Comparison of ENCODE assay signal across 29 cellular contexts in genomic region chr1:83546863-83547262, GRCh38.
DNase-seq lines count a peak whose midpoint lies in the region; ATAC-seq and TF ChIP-seq lines count a peak whose summit lies in the region.
"Had no signal": no experiment of that assay in that cellular context is flagged by ENCODE, and none has a peak within 500 bp of the region (broad histone marks: within the 10 kb centered on the region; RNA-seq: fewer than 3 reads in every experiment).

No MANE protein-coding gene starts in this region.

- no peak overlapping the region for H4K91ac ChIP-seq in trophoblast cell (ENCODE audit: low read depth, low read length)

- no peak overlapping the region for H2AFZ ChIP-seq in GM23248
- H2AFZ ChIP-seq in trophoblast cell (ENCODE audit: insufficient read depth, low read length, poor library complexity): no peak overlapping the region

- H2BK120ac ChIP-seq in trophoblast cell (ENCODE audit: insufficient read depth, low read length, poor library complexity): peak overlapping the region; percentile 18

- TF ChIP-seq CTCF in WERI-Rb-1 (IDR thresholded peaks at IDR 0.05; ENCODE audit: low read depth, low read length) (no peak), fibroblast of mammary gland (conservative IDR thresholded peaks at IDR 0.05; ENCODE audit: control insufficient read depth, insufficient read depth, low read depth, low read length) (no peak)

- H3K23ac ChIP-seq in trophoblast cell (ENCODE audit: low read length): no peak overlapping the region

- H3K4me2 ChIP-seq in GM23248 (ENCODE audit: unreplicated experiment) (no peak overlapping the region), trophoblast cell (ENCODE audit: low read length) (no peak overlapping the region)

- H4K8ac ChIP-seq in trophoblast cell (ENCODE audit: low read depth, low read length): no peak overlapping the region

- no peak overlapping the region for H3K18ac ChIP-seq in trophoblast cell (ENCODE audit: low read length)

- no peak overlapping the region for H2BK5ac ChIP-seq in trophoblast cell (ENCODE audit: low read depth, low read length, poor library complexity)

- H4K12ac ChIP-seq in trophoblast cell (ENCODE audit: low read depth, low read length): no peak overlapping the region

- WGBS in GM23248 (ENCODE audit: low coverage in 1 of 2, low lambda C conversion rate in 2 of 2, missing lambda C conversion rate in 2 of 2), 2 experiments: 15 to 25% methylated on average over 1 of the region's 1 CpG
- whole genome bisulfite sequencing in trophoblast cell (ENCODE audit: extremely low coverage, insufficient coverage, insufficient read length): no CpG with 5 or more reads among the region's 1 CpG

- peak; percentile 32 for DNase-seq in GM23248
- DNase-seq in WERI-Rb-1: peak; percentile 8
- DNase-seq in fibroblast of mammary gland (ENCODE audit: low read depth): peak; percentile 89
- no peak for DNase-seq in trophoblast cell
- DNase-seq in SK-N-DZ (ENCODE audit: low spot score): no peak
- DNase-seq in effector memory CD4-positive, alpha-beta T cell: no peak
- no peak for DNase-seq in HAP-1 (ENCODE audit: low spot score in 2 of 2)
- DNase-seq: activated CD4-positive, alpha-beta memory T cell treated with anti-CD3 and anti-CD28 coated beads for 36 hours; activated CD4-positive, CD25-positive, alpha-beta regulatory T cell treated with anti-CD3 and anti-CD28 coated beads, Interleukin-2, amount 50 U/mL, for 72 hours; activated CD8-positive, alpha-beta memory T cell treated with anti-CD3 and anti-CD28 coated beads, Interleukin-2, amount 50 U/mL, for 48 hours; activated naive CD4-positive, alpha-beta T cell treated with anti-CD3 and anti-CD28 coated beads, Interleukin-2, amount 10 ng/mL, durations not matched to agents 7 days and 5 days; COR-L47; DMS79; foreskin melanocyte; GF-D8; GOT3; heart right ventricle; lower lobe of right lung; naive thymus-derived CD8-positive, alpha-beta T cell; NCI-H1092 treated with DMSO at 0.1 percent for 48 hours; NCI-H187; NCI-H510A treated with DMSO at 0.1 percent for 48 hours; NK-92 treated with Interleukin-12 subunit alpha and Interleukin-12 subunit beta, amount 100 ng/mL, for 24 hours; substantia nigra; T-helper 2 cell had no signal

- H3K9me3 ChIP-seq in GM23248 (ENCODE audit: low read depth) (no peaks in the 10 kb centered on the region), WERI-Rb-1 (ENCODE audit: severe bottlenecking) (no peaks in the 10 kb centered on the region), trophoblast cell (ENCODE audit: insufficient read depth, low read depth, low read length) (no peaks in the 10 kb centered on the region), HAP-1 (no peaks in the 10 kb centered on the region)
- H3K9me3 ChIP-seq in effector memory CD4-positive, alpha-beta T cell (ENCODE audit: control insufficient read depth, low read length): no peaks in the 10 kb centered on the region
- H3K9me3 ChIP-seq: lower lobe of right lung had no signal

- H3K27me3 ChIP-seq in GM23248 (replicated peaks; ENCODE audit: insufficient read depth) (no peaks in the 10 kb centered on the region), WERI-Rb-1 (ENCODE audit: insufficient read depth, low read depth, severe bottlenecking) (no peaks in the 10 kb centered on the region), trophoblast cell (ENCODE audit: insufficient read depth, low read length) (no peaks in the 10 kb centered on the region), HAP-1 (ENCODE audit: low read depth) (no peaks in the 10 kb centered on the region)
- no peaks in the 10 kb centered on the region for H3K27me3 ChIP-seq in effector memory CD4-positive, alpha-beta T cell (replicated peaks; ENCODE audit: control insufficient read depth, insufficient read depth, low read length, poor library complexity, severe bottlenecking)
- H3K27me3 ChIP-seq: heart right ventricle had no signal

- H4K20me1 ChIP-seq in GM23248 (ENCODE audit: insufficient read depth): no peaks in the 10 kb centered on the region

- no peak overlapping the region for H3K27ac ChIP-seq in GM23248
- H3K27ac ChIP-seq in WERI-Rb-1: no peak overlapping the region
- H3K27ac ChIP-seq in trophoblast cell (ENCODE audit: low read depth, low read length): no peak overlapping the region
- no peak overlapping the region for H3K27ac ChIP-seq in effector memory CD4-positive, alpha-beta T cell (ENCODE audit: insufficient read depth, low read length, poor library complexity, severe bottlenecking)
- H3K27ac ChIP-seq: C4-2B, heart right ventricle, lower lobe of right lung, skin epidermis had no signal

- H3K79me2 ChIP-seq in GM23248 (ENCODE audit: insufficient read depth): no peaks in the 10 kb centered on the region
- H3K79me2 ChIP-seq in trophoblast cell (ENCODE audit: control insufficient read depth, insufficient read depth, low read length, poor library complexity): no peaks in the 10 kb centered on the region

- no peak for ATAC-seq in GM21723 (IDR thresholded peaks at IDR 0.05; ENCODE audit: unreplicated experiment)
- ATAC-seq: lower lobe of right lung; naive thymus-derived CD8-positive, alpha-beta T cell; stimulated activated memory B cell treated with anti-CD40 and anti-IgM and Interleukin-4, amounts not matched to agents 10 μg/mL and 1 μg/mL and 100 μg/mL, for 72 hours had no signal

- H3K4ac ChIP-seq in trophoblast cell (ENCODE audit: low read depth, low read length): no peak overlapping the region

- no peak overlapping the region for H3K14ac ChIP-seq in trophoblast cell (ENCODE audit: low read length)

- in situ Hi-C loops in GM23248 (cut with MboI) (no loop called here), HAP-1 (cut with MboI; ENCODE audit: low sequenced_read_pairs) (no loop called here)

- no peaks in the 10 kb centered on the region for H3K9me2 ChIP-seq in GM23248 (ENCODE audit: insufficient read depth)

- no peaks in the 10 kb centered on the region for H3K36me3 ChIP-seq in GM23248 (ENCODE audit: low read depth)
- H3K36me3 ChIP-seq in WERI-Rb-1: no peaks in the 10 kb centered on the region
- no peaks in the 10 kb centered on the region for H3K36me3 ChIP-seq in trophoblast cell (ENCODE audit: control insufficient read depth in 1 of 2, insufficient read depth in 2 of 2, low read length in 2 of 2)
- H3K36me3 ChIP-seq in effector memory CD4-positive, alpha-beta T cell (ENCODE audit: control insufficient read depth, insufficient read depth, low read length): no peaks in the 10 kb centered on the region
- H3K36me3 ChIP-seq in HAP-1 (replicated peaks): no peaks in the 10 kb centered on the region
- H3K36me3 ChIP-seq: heart right ventricle, lower lobe of right lung had no signal

- no peaks in the 10 kb centered on the region for H3K4me1 ChIP-seq in GM23248 (ENCODE audit: insufficient read depth)
- H3K4me1 ChIP-seq in trophoblast cell (ENCODE audit: control insufficient read depth in 1 of 2, insufficient read depth in 2 of 2, low read length in 2 of 2): peaks cover 0 to 4% of the 10 kb centered on the region in 2 experiments
- H3K4me1 ChIP-seq in effector memory CD4-positive, alpha-beta T cell (ENCODE audit: control insufficient read depth, insufficient read depth, low read length, poor library complexity, severe bottlenecking): no peaks in the 10 kb centered on the region
- H3K4me1 ChIP-seq in HAP-1: no peaks in the 10 kb centered on the region
- H3K4me1 ChIP-seq: lower lobe of right lung had no signal

- H3F3A ChIP-seq in GM23248 (ENCODE audit: insufficient read depth): no peaks in the 10 kb centered on the region

- no peaks in the 10 kb centered on the region for H3K79me1 ChIP-seq in trophoblast cell (ENCODE audit: low read length)

- no peak overlapping the region for H2AK5ac ChIP-seq in trophoblast cell (ENCODE audit: low read length)

- no peak overlapping the region for H3K4me3 ChIP-seq in GM23248
- no peak overlapping the region for H3K4me3 ChIP-seq in WERI-Rb-1 (ENCODE audit: low read depth, low read length)
- no peak overlapping the region for H3K4me3 ChIP-seq in fibroblast of mammary gland (ENCODE audit: control insufficient read depth, low read depth, low read length)
- H3K4me3 ChIP-seq in trophoblast cell (ENCODE audit: low read depth, low read length): no peak overlapping the region
- no peak overlapping the region for H3K4me3 ChIP-seq in effector memory CD4-positive, alpha-beta T cell (ENCODE audit: insufficient read depth, low read depth, low read length, poor library complexity, severe bottlenecking)
- no peak overlapping the region for H3K4me3 ChIP-seq in HAP-1
- H3K4me3 ChIP-seq: heart right ventricle, lower lobe of right lung, skin epidermis had no signal

- no peak overlapping the region for H3K9ac ChIP-seq in GM23248
- no peak overlapping the region for H3K9ac ChIP-seq in trophoblast cell (ENCODE audit: low read length)

- H2BK12ac ChIP-seq in trophoblast cell (ENCODE audit: low read length): no peak overlapping the region

Comparison
In these comparisons a context has a peak if more than half of its experiments do, and no peak if none do; other contexts are left out.
1. DNase-seq: peak in GM23248 (single experiment), WERI-Rb-1 (single experiment) and fibroblast of mammary gland (single experiment); none in trophoblast cell (0 of 2), SK-N-DZ (single experiment), effector memory CD4-positive, alpha-beta T cell (0 of 3) and HAP-1 (0 of 2).